31 cellular contexts compared by ENCODE assay signal in the genomic region with DNA sequence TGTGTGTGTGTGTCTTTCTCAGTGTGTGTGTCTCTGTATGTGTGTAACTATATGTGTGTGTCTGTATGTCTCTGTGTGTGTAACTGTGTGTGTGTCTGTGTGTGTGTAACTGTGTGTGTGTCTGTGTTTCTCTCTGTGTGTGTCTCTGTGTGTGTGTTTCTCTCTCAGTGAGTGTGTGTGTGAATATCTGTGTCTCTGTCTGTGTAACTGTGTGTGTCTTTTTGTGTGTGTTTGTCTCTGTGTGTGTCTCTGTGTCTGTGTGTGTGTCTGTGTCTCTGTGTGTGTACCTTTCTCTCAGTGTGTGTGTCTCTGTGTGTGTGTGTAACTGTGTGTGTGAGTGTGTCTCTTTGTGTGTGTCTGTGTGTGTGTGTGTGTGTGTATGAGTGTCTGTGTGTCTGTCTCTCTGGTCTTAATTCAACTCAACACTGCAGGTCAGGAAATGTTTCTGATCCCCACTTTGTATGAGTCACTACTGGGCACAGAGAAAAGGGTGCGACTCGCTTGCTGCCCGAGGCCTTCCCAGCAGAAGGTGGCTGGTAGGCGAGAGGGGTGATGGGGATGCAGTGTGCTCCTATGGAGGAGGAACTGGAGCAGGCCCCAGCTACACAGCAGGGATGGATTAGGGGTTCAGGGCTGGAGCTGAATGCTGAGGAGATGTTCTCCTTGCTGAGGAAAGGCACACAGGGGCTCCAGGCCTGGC. TPM values are rescaled to one million over a fixed set of nuclear protein-coding genes. Genes with fewer than 3 reads are reported as not detected.
DNase-seq lines count a peak whose midpoint lies in the region; ATAC-seq and FAIRE-seq lines count a peak whose summit lies in the region.
"Had no signal": no experiment of that assay in that cellular context is flagged by ENCODE, and none has a peak within 500 bp of the region (broad histone marks: within the 10 kb centered on the region; RNA-seq: fewer than 3 reads in every experiment).

No MANE protein-coding gene starts in this region.

- peaks cover 0 to 2% of the 10 kb centered on the region in 2 donors for H3K27me3 Mint-ChIP-seq in CD8-positive, alpha-beta memory T cell

- DNase-seq in DMS53 (lab: John Stamatoyannopoulos, UW) (peak; percentile 34), DMS53 treated with DMSO at 0.1 percent for 48 hours (lab: John Stamatoyannopoulos, UW; ENCODE audit: unreplicated experiment) (no peak), HTR-8/SVneo (ENCODE audit: insufficient read length, low spot score) (no peak), astrocyte of the hippocampus (ENCODE audit: low read depth, low spot score) (peak; percentile 51), kidney tubule cell (ENCODE audit: low spot score) (peak; percentile 43), right cardiac atrium (no peak), NCI-H69 (lab: John Stamatoyannopoulos, UW) (no peak)
- DNase-seq in CD8-positive, alpha-beta memory T cell = no peak
- DNase-seq: activated CD4-positive, alpha-beta T cell treated with anti-CD3 and anti-CD28 coated beads, Interleukin-2, amount 50 U/mL, for 1 hour; aorta; Caco-2; cerebellar nuclear complex; effector CD4-positive, alpha-beta T cell; erythroblast; left ventricle myocardium superior; midbrain; naive thymus-derived CD8-positive, alpha-beta T cell; NCI-H1694; NCI-H2171; NCI-H524 treated with DMSO at 0.1 percent for 48 hours; small intestine; stimulated activated CD4-positive, alpha-beta T cell treated with anti-CD3 and anti-CD28 coated beads, Interleukin-2, amount 100 ng/mL, for 24 hours had no signal

- peak; percentile 13 for FAIRE-seq in HTR-8/SVneo (lab: Jason Lieb, UNC)
- FAIRE-seq: frontal cortex, small intestine had no signal

- CTCF ChIA-PET in CD8-positive, alpha-beta memory T cell (lab: Charles Lee) = no interaction called here

- no peak overlapping the region for H3K4me3 Mint-ChIP-seq in CD8-positive, alpha-beta memory T cell
- H3K4me3 Mint-ChIP-seq: naive thymus-derived CD8-positive, alpha-beta T cell; type B pancreatic cell had no signal

- no peak overlapping the region for H3K27ac Mint-ChIP-seq in CD8-positive, alpha-beta memory T cell
- H3K27ac Mint-ChIP-seq: activated naive CD4-positive, alpha-beta T cell treated with anti-CD3 and anti-CD28 coated beads, Interleukin-2, amount 50 U/mL, for 72 hours; activated T-helper 2 cell treated with anti-CD3 and anti-CD28 coated beads, Interferon-gamma antibody, Interleukin-2, Interleukin-4, amounts not matched to agents 10 μg/mL and 5 μg/mL and 100 μg/mL, durations not matched to agents 14 hours and 24 hours and 36 hours; naive thymus-derived CD8-positive, alpha-beta T cell; type B pancreatic cell had no signal

- H3K36me3 Mint-ChIP-seq in CD8-positive, alpha-beta memory T cell = no peaks in the 10 kb centered on the region
- H3K36me3 Mint-ChIP-seq: activated naive CD4-positive, alpha-beta T cell treated with anti-CD3 and anti-CD28 coated beads, Interleukin-2, amount 50 U/mL, for 72 hours; naive thymus-derived CD8-positive, alpha-beta T cell; type B pancreatic cell had no signal

- H3K9me3 Mint-ChIP-seq in CD8-positive, alpha-beta memory T cell = peaks cover 0 to 4% (median 0%) of the 10 kb centered on the region in 5 donors
- H3K9me3 Mint-ChIP-seq: activated naive CD4-positive, alpha-beta T cell treated with anti-CD3 and anti-CD28 coated beads, Interleukin-2, amount 50 U/mL, for 72 hours; activated T-helper 2 cell treated with anti-CD3 and anti-CD28 coated beads, Interferon-gamma antibody, Interleukin-2, Interleukin-4, amounts not matched to agents 10 μg/mL and 5 μg/mL and 100 μg/mL, durations not matched to agents 14 hours and 24 hours and 36 hours; naive thymus-derived CD8-positive, alpha-beta T cell; type B pancreatic cell had no signal

- H3K27me3 ChIP-seq in CD8-positive, alpha-beta memory T cell (ENCODE audit: insufficient read depth, low read length, poor library complexity, severe bottlenecking) = no peaks in the 10 kb centered on the region
- no peaks in the 10 kb centered on the region for H3K27me3 ChIP-seq in right cardiac atrium (ENCODE audit: control insufficient read depth, insufficient read depth)
- H3K27me3 ChIP-seq: hepatocyte had no signal

- H3K27ac ChIP-seq in CD8-positive, alpha-beta memory T cell (ENCODE audit: low read depth, low read length) = no peak overlapping the region
- H3K27ac ChIP-seq in right cardiac atrium (ENCODE audit: low read length) = no peak overlapping the region
- H3K27ac ChIP-seq: 22Rv1, hepatocyte had no signal

- intact Hi-C loops in right cardiac atrium (cut with DNase I) = no loop called here

- no peaks in the 10 kb centered on the region for H3K36me3 ChIP-seq in CD8-positive, alpha-beta memory T cell (ENCODE audit: insufficient read depth, low read length)

- no peaks in the 10 kb centered on the region for H3K4me1 ChIP-seq in CD8-positive, alpha-beta memory T cell (ENCODE audit: insufficient read depth, low read length)
- H3K4me1 ChIP-seq in right cardiac atrium (ENCODE audit: control insufficient read depth, insufficient read depth, low read length) = no peaks in the 10 kb centered on the region
- H3K4me1 ChIP-seq: Caco-2 had no signal

- H3K4me1 Mint-ChIP-seq in CD8-positive, alpha-beta memory T cell = no peaks in the 10 kb centered on the region
- H3K4me1 Mint-ChIP-seq: naive thymus-derived CD8-positive, alpha-beta T cell had no signal

- POLR2A ChIA-PET in CD8-positive, alpha-beta memory T cell (lab: Charles Lee) = no interaction called here

- no peaks in the 10 kb centered on the region for H3K9me3 ChIP-seq in CD8-positive, alpha-beta memory T cell (ENCODE audit: low read length)
- H3K9me3 ChIP-seq in right cardiac atrium (ENCODE audit: control insufficient read depth, low read length) = no peaks in the 10 kb centered on the region
- H3K9me3 ChIP-seq: Caco-2 had no signal

- WGBS in right cardiac atrium = 73% methylated on average over 4 of the region's 4 CpGs

- H3K4me3 ChIP-seq in CD8-positive, alpha-beta memory T cell (ENCODE audit: low read length) = no peak overlapping the region
- H3K4me3 ChIP-seq in right cardiac atrium (ENCODE audit: low read length) = no peak overlapping the region
- H3K4me3 ChIP-seq: hepatocyte had no signal

- no peak for ATAC-seq in right cardiac atrium
- ATAC-seq: activated naive CD4-positive, alpha-beta T cell treated with anti-CD3 and anti-CD28 coated beads, Interleukin-2, amount 50 U/mL, for 72 hours; left ventricle myocardium superior; naive thymus-derived CD8-positive, alpha-beta T cell had no signal

RNA-seq across cellular contexts. Expression of gene NSG2, which starts 52.1 kb away (rescaled TPM):
- not detected for total RNA-seq in CD8-positive, alpha-beta memory T cell
- polyA plus RNA-seq in CD8-positive, alpha-beta memory T cell = not detected
- under 1 TPM in 2 of 4 donors, not detected in 2; 0.12 to 0.97 TPM for total RNA-seq in right cardiac atrium
- polyA plus RNA-seq in right cardiac atrium = 0.75 TPM
- total RNA-seq: activated naive CD4-positive, alpha-beta T cell treated with anti-CD3 and anti-CD28 coated beads, Interleukin-2, amount 50 U/mL, for 72 hours; activated T-helper 2 cell treated with anti-CD3 and anti-CD28 coated beads, Interferon-gamma antibody, Interleukin-2, Interleukin-4, amounts not matched to agents 10 μg/mL and 5 μg/mL and 100 μg/mL, durations not matched to agents 14 hours and 24 hours and 36 hours; aorta; Caco-2; HT-29; naive thymus-derived CD8-positive, alpha-beta T cell; omental fat pad; subcutaneous adipose tissue had no signal
- polyA plus RNA-seq: hepatocyte; naive thymus-derived CD8-positive, alpha-beta T cell had no signal

Comparison
In these comparisons a context has a peak if more than half of its experiments do, and no peak if none do; other contexts are left out.
1. DNase-seq: peak in DMS53 (single experiment), astrocyte of the hippocampus (single experiment) and kidney tubule cell (single experiment); none in DMS53 treated with DMSO at 0.1 percent for 48 hours (single experiment), HTR-8/SVneo (single experiment), CD8-positive, alpha-beta memory T cell (0 of 5), right cardiac atrium (0 of 3) and NCI-H69 (single experiment).